Comparison of ENCODE assay signal across 26 cellular contexts in genomic region chr2:237644059-237644703, GRCh38. TPM values are rescaled to one million over a fixed set of nuclear protein-coding genes. Genes with fewer than 3 reads are reported as not detected.
DNase-seq lines count a peak whose midpoint lies in the region; ATAC-seq, FAIRE-seq and TF ChIP-seq lines count a peak whose summit lies in the region.
"Had no signal": no experiment of that assay in that cellular context is flagged by ENCODE, and none has a peak within 500 bp of the region (broad histone marks: within the 10 kb centered on the region; RNA-seq: fewer than 3 reads in every experiment).

No MANE protein-coding gene starts in this region.

- H3K4me2 ChIP-seq in mammary epithelial cell (ENCODE audit: insufficient read depth, low read depth, low read length), result no peak overlapping the region
- H3K4me2 ChIP-seq: A549; BLaER1 treated with 17β-estradiol and CSF1 and Interleukin-3, amounts not matched to agents 10 nM and 100 nM; GM23338 had no signal

- in situ Hi-C loops in mammary epithelial cell (cut with MboI; ENCODE audit: low sequenced_read_pairs in 2 of 2), result no loop called here

- peak; percentile 53 to 64 (median 58) for ATAC-seq in psoas muscle
- ATAC-seq: A549, GM12878, GM23338, HCT116 had no signal

- no peaks in the 10 kb centered on the region for H3K27me3 ChIP-seq in bronchial epithelial cell (ENCODE audit: control insufficient read depth, insufficient read depth, low read length)
- no peaks in the 10 kb centered on the region for H3K27me3 ChIP-seq in psoas muscle (ENCODE audit: insufficient read depth in 3 of 3, low read length in 2 of 3)
- no peaks in the 10 kb centered on the region for H3K27me3 ChIP-seq in skeletal muscle tissue (ENCODE audit: control insufficient read depth in 3 of 3, insufficient read depth in 3 of 3, low read length in 3 of 3)
- H3K27me3 ChIP-seq in mammary epithelial cell (ENCODE audit: insufficient read depth, low read length), result no peaks in the 10 kb centered on the region
- H3K27me3 ChIP-seq: BE2C; BLaER1 treated with 17β-estradiol and CSF1 and Interleukin-3, amounts not matched to agents 10 nM and 100 nM had no signal

- H4K20me1 ChIP-seq in mammary epithelial cell (ENCODE audit: insufficient read depth, low read length), result no peaks in the 10 kb centered on the region

- H3K4me1 ChIP-seq in psoas muscle (peaks cover 66% of the 10 kb centered on the region), skeletal muscle tissue (ENCODE audit: control insufficient read depth in 3 of 3, insufficient read depth in 3 of 3, low read length in 3 of 3) (peaks cover 62 to 87% (median 75%) of the 10 kb centered on the region in 3 donors), mammary epithelial cell (ENCODE audit: insufficient read depth, low read length) (no peaks in the 10 kb centered on the region)
- H3K4me1 ChIP-seq: A549, BE2C had no signal

- no peaks in the 10 kb centered on the region for H3K36me3 ChIP-seq in bronchial epithelial cell (ENCODE audit: control insufficient read depth, insufficient read depth, low read length)
- no peaks in the 10 kb centered on the region for H3K36me3 ChIP-seq in psoas muscle (ENCODE audit: insufficient read depth in 1 of 2, low read depth in 1 of 2)
- peaks cover 3 to 6% (median 4%) of the 10 kb centered on the region in 3 donors for H3K36me3 ChIP-seq in skeletal muscle tissue (ENCODE audit: control insufficient read depth in 3 of 3, insufficient read depth in 3 of 3, low read length in 3 of 3)
- H3K36me3 ChIP-seq in mammary epithelial cell (ENCODE audit: insufficient read depth, low read length), result no peaks in the 10 kb centered on the region
- H3K36me3 ChIP-seq: BE2C had no signal

- H3K4me3 ChIP-seq in bronchial epithelial cell (ENCODE audit: low read depth, low read length), result no peak overlapping the region
- H3K4me3 ChIP-seq in psoas muscle, result no peak overlapping the region
- H3K4me3 ChIP-seq in skeletal muscle tissue (ENCODE audit: low read length in 3 of 3), result peak overlapping the region in 1 of 3 donors; percentile 14
- no peak overlapping the region for H3K4me3 ChIP-seq in mammary epithelial cell (replicated peaks in 1 of 3; ENCODE audit: insufficient read depth in 1 of 3, low read depth in 2 of 3, low read length in 3 of 3)
- H3K4me3 ChIP-seq: A549; BLaER1 treated with 17β-estradiol and CSF1 and Interleukin-3, amounts not matched to agents 10 nM and 100 nM; GM12878; GM23338 had no signal

- H3K9me3 ChIP-seq in psoas muscle (no peaks in the 10 kb centered on the region), skeletal muscle tissue (ENCODE audit: control insufficient read depth in 3 of 3, low read length in 3 of 3) (no peaks in the 10 kb centered on the region), mammary epithelial cell (replicated peaks; ENCODE audit: insufficient read depth, low read length) (no peaks in the 10 kb centered on the region)
- H3K9me3 ChIP-seq: A549, BE2C had no signal

- H3K79me2 ChIP-seq in mammary epithelial cell (ENCODE audit: insufficient read depth, low read length), result no peaks in the 10 kb centered on the region

- H2AFZ ChIP-seq in mammary epithelial cell (ENCODE audit: low read depth, low read length), result no peak overlapping the region
- H2AFZ ChIP-seq: GM23338 had no signal

- WGBS in psoas muscle, 3 donors, result 30 to 51% (median 34%) methylated on average over 14 of the region's 14 CpGs
- 85% methylated on average over 14 of the region's 14 CpGs for WGBS in mammary epithelial cell (ENCODE audit: low coverage, missing lambda C conversion rate)

- CTCF ChIA-PET in mammary epithelial cell (lab: Charles Lee; ENCODE audit: low non-redundant PET), result no interaction called here

- DNase-seq in bronchial epithelial cell (ENCODE audit: low read depth) (no peak), islet precursor cell (peak; percentile 46), psoas muscle (no peak), mammary epithelial cell (no peak), mesenteric fat pad (ENCODE audit: low spot score) (no peak), RPMI8226 (no peak)
- DNase-seq: 8988T; ACHN; AML-193; BE2C; CD4-positive, alpha-beta T cell; CD8-positive, alpha-beta memory T cell; DMS 273 treated with DMSO at 0.1 percent for 48 hours; DMS79; EL; GDM1; H9 had no signal

- H3K27ac ChIP-seq in psoas muscle, result peak overlapping the region; percentile 91
- H3K27ac ChIP-seq in skeletal muscle tissue (ENCODE audit: low read depth, low read length), result peak overlapping the region; percentile 89
- no peak overlapping the region for H3K27ac ChIP-seq in mammary epithelial cell (ENCODE audit: insufficient read depth, low read depth, low read length)
- H3K27ac ChIP-seq: A549; BLaER1 treated with 17β-estradiol and CSF1 and Interleukin-3, amounts not matched to agents 10 nM and 100 nM had no signal

- peak overlapping the region; percentile 35 to 71 (median 69) for H3K9ac ChIP-seq in skeletal muscle tissue (ENCODE audit: low read depth in 1 of 3, low read length in 3 of 3)
- no peak overlapping the region for H3K9ac ChIP-seq in mammary epithelial cell (ENCODE audit: insufficient read depth, low read length)
- H3K9ac ChIP-seq: BLaER1 treated with 17β-estradiol and CSF1 and Interleukin-3, amounts not matched to agents 10 nM and 100 nM had no signal

- peak; percentile 7 for FAIRE-seq in bronchial epithelial cell (lab: Jason Lieb, UNC)
- FAIRE-seq: A549, D721Med, GM12878, GM18507 had no signal

- intact Hi-C loops in psoas muscle (cut with DNase I), result no loop called here
- intact Hi-C loops in mammary epithelial cell (cut with micrococcal nuclease), result no loop called here

- TF ChIP-seq CTCF in bronchial epithelial cell (IDR thresholded peaks at IDR 0.05; ENCODE audit: insufficient read depth, low read length, severe bottlenecking) (no peak), psoas muscle (IDR thresholded peaks at IDR 0.05) (no peak), mammary epithelial cell (conservative IDR thresholded peaks at IDR 0.05 in 1 of 2, IDR thresholded peaks at IDR 0.05 in 1 of 2; ENCODE audit: extremely low read depth in 1 of 2, insufficient read depth in 1 of 2, low read depth in 1 of 2, low read length in 2 of 2) (no peak)

- dilution Hi-C loops in mammary epithelial cell (cut with HindIII; ENCODE audit: low sequenced_read_pairs), result loop anchor here (5.0 kb wide), 1 partner anchor 37 kb away; no protein-coding TSS in a partner anchor

- BruUV-seq in mammary epithelial cell (replicated peaks; lab: Mats Ljungman, UMichigan), result no TSS peak

RNA-seq across cellular contexts. Expression of gene LRRFIP1, which starts 16.8 kb away (rescaled TPM):
- total RNA-seq in bronchial epithelial cell, result 115 and 183 TPM in 2 replicates
- total RNA-seq in psoas muscle, result 100 to 1,000 TPM in 1 of 4 donors, 10 to 100 TPM in 3; 91.9 to 108 (median 93.4) TPM
- 10 to 100 TPM; 42.3 to 62.6 (median 50.4) TPM for polyA plus RNA-seq in psoas muscle
- total RNA-seq in skeletal muscle tissue, result 65.8 TPM
- total RNA-seq in mammary epithelial cell, result 100 to 1,000 TPM in 1 of 2 donors, 10 to 100 TPM in 1; 69.8 to 188 TPM
- 71.9 TPM for polyA plus RNA-seq in mammary epithelial cell
- 58.4 TPM for polyA minus RNA-seq in mammary epithelial cell
- total RNA-seq in mesenteric fat pad, result 144 TPM

RNA-seq across cellular contexts. Expression of gene RAB17, which starts 53.6 kb away (rescaled TPM):
- total RNA-seq in bronchial epithelial cell (1.0 and 2.4 TPM in 2 replicates), psoas muscle (1 to 10 TPM; 1.1 to 1.5 (median 1.2) TPM), skeletal muscle tissue (1.0 TPM), mammary epithelial cell (1 to 10 TPM; 7.2 to 8.9 TPM), mesenteric fat pad (0.87 TPM)
- polyA plus RNA-seq in psoas muscle (1 to 10 TPM in 1 of 3 donors, under 1 TPM in 2; 0.52 to 1.3 (median 0.80) TPM), mammary epithelial cell (12.8 TPM)
- 20.4 TPM for polyA minus RNA-seq in mammary epithelial cell
- total RNA-seq: CD4-positive, alpha-beta T cell; CD8-positive, alpha-beta memory T cell; H4 had no signal
- polyA plus RNA-seq: CD8-positive, alpha-beta memory T cell had no signal
